ENCODE assay signal across 24 cellular contexts in genomic region chr2:19754907-19755306, GRCh38.
"Had no signal": no experiment of that assay in that cellular context is flagged by ENCODE, and none has a peak within 500 bp of the region (broad histone marks: within the 10 kb centered on the region; RNA-seq: fewer than 3 reads in every experiment).

No MANE protein-coding gene starts in this region.

- H3K4me1 Mint-ChIP-seq: naive B cell had no signal

- H3K4me2 ChIP-seq: neural progenitor cell had no signal

- H3K36me3 Mint-ChIP-seq: naive B cell, neural progenitor cell had no signal

- H3K27me3 ChIP-seq: ascending aorta, left lung, neural progenitor cell, right atrium auricular region, transverse colon, uterus had no signal

- H2AFZ ChIP-seq: neural progenitor cell had no signal

- H3K27ac ChIP-seq: ascending aorta, left lung, neural progenitor cell, right atrium auricular region, transverse colon, uterus, VCaP had no signal

- H3K9me3 Mint-ChIP-seq: activated T-cell treated with anti-CD3 and anti-CD28 coated beads, Interleukin-2, amount 50 U/mL, for 72 hours; dendritic cell treated with granulocyte-macrophage colony-stimulating factor and Interleukin-4, amounts not matched to agents 40 ng/mL and 50 ng/mL, for 4 days; neural progenitor cell had no signal

- H3K4me3 ChIP-seq: ascending aorta, left lung, mucosa of descending colon, neural progenitor cell, right atrium auricular region, transverse colon, uterus had no signal

- H3K27ac Mint-ChIP-seq: activated T-cell treated with anti-CD3 and anti-CD28 coated beads, Interleukin-2, amount 50 U/mL, for 72 hours; dendritic cell treated with granulocyte-macrophage colony-stimulating factor and Interleukin-4, amounts not matched to agents 40 ng/mL and 50 ng/mL, for 4 days; naive B cell; neural progenitor cell; progenitor cell of endocrine pancreas had no signal

- H3K4me1 ChIP-seq: left lung, transverse colon, uterus had no signal

- DNase-seq: activated CD4-positive, alpha-beta T cell treated with anti-CD3 and anti-CD28 coated beads for 1 hour; activated CD8-positive, alpha-beta memory T cell treated with anti-CD3 and anti-CD28 coated beads for 24 hours; activated effector memory CD4-positive, alpha-beta T cell treated with anti-CD3 and anti-CD28 coated beads, Interleukin-2, amount 50 U/mL, for 16 hours; activated naive CD4-positive, alpha-beta T cell treated with anti-CD3 and anti-CD28 coated beads, Interleukin-2, amount 50 U/mL, for 16 hours; activated T-cell treated with anti-CD3 and anti-CD28 coated beads, Interleukin-2, amount 50 U/mL, for 72 hours; effector CD8-positive, alpha-beta T cell; foreskin melanocyte; kidney; left lung; mucosa of descending colon; naive B cell; stimulated activated CD4-positive, alpha-beta T cell treated with anti-CD3 and anti-CD28 coated beads, Interleukin-12 subunit alpha, Interleukin-12 subunit beta, amount 100 ng/mL, for 4 hours; stimulated activated CD4-positive, alpha-beta T cell treated with anti-CD3 and anti-CD28 coated beads, Interleukin-1b, Interleukin-23, amount 100 ng/mL, for 48 hours; stimulated activated CD8-positive, alpha-beta memory T cell treated with anti-CD3 and anti-CD28 coated beads, Interleukin-4, amount 100 ng/mL, for 48 hours; stimulated activated naive CD4-positive, alpha-beta T cell treated with Interleukin-2 at 50 U/mL for 16 hours; T-helper 2 cell; transverse colon; uterus had no signal

- H3K9me3 ChIP-seq: ascending aorta, left lung, mucosa of descending colon, right atrium auricular region, transverse colon, uterus had no signal

- H3K9ac ChIP-seq: neural progenitor cell had no signal

- ATAC-seq: activated T-cell treated with anti-CD3 and anti-CD28 coated beads, Interleukin-2, amount 50 U/mL, for 72 hours; left lung; mucosa of descending colon had no signal

- H3K4me3 Mint-ChIP-seq: activated T-cell treated with anti-CD3 and anti-CD28 coated beads, Interleukin-2, amount 50 U/mL, for 72 hours; dendritic cell treated with granulocyte-macrophage colony-stimulating factor and Interleukin-4, amounts not matched to agents 40 ng/mL and 50 ng/mL, for 4 days; naive B cell; neural progenitor cell had no signal
